In the genomic region with DNA sequence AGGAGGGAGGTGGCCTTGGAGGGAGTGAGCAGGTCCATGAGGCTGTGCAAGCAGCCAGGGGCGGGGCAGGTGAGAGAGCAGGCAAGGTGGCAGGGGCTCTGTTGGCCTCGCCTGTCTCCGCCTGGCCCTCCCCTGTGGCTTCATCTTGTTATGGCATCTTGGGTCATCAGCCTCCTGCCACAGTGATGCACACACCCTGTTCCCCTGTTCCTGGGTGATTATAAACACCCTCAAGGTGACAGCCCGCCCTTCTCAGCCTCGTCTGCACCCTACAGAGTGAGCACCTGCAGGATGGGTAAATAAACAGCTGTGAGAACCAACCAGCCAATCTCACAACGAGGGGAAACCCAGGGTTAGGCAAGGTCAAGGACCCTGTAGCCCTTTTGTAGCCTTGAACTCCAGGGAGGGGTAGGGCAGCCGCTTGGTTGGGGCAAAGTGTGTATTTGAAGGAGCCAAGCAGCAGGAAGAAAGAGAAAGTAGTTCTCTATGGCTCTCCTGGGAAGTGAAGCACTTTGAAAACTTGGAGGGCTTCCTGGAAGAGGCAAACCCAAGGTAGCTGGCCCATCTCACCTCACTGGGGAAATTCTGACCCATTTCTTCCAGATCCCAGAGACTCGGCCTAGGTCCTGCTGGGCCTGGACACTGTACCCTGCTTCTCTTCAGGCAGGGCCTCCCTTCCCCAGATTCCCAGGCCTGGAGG, we compare ENCODE assay signal across 12 cellular contexts.
DNase-seq lines count a peak whose midpoint lies in the region; ATAC-seq, FAIRE-seq and TF ChIP-seq lines count a peak whose summit lies in the region.
"Had no signal": no experiment of that assay in that cellular context is flagged by ENCODE, and none has a peak within 500 bp of the region (broad histone marks: within the 10 kb centered on the region; RNA-seq: fewer than 3 reads in every experiment).

No MANE protein-coding gene starts in this region.

- H3K27me3 Mint-ChIP-seq in HFFc6 (ENCODE audit: insufficient read depth), result peaks cover 47% of the 10 kb centered on the region

- H3K27ac ChIP-seq in RWPE2 (ENCODE audit: poor library complexity, severe bottlenecking) (no peak overlapping the region), hepatocyte (no peak overlapping the region), skin epidermis (peak overlapping the region in 12 of 21 experiments; percentile 2 to 50 (median 34))

- H3K4me1 Mint-ChIP-seq in HFFc6 (ENCODE audit: low read depth), result no peaks in the 10 kb centered on the region

- H3K36me3 Mint-ChIP-seq in HFFc6 (ENCODE audit: low read depth), result peaks cover 26% of the 10 kb centered on the region

- no peak overlapping the region for H3K27ac Mint-ChIP-seq in HFFc6
- H3K27ac Mint-ChIP-seq: T-helper 1 cell treated with Interleukin-12 subunit alpha and Interleukin-12 subunit beta and Interleukin-4 antibody, amounts not matched to agents 30 μg/mL and 1 μg/mL, for 36 hours had no signal

- H3K79me2 ChIP-seq in hepatocyte, result no peaks in the 10 kb centered on the region

- H3K4me2 ChIP-seq in hepatocyte, result no peak overlapping the region

- no peak for FAIRE-seq in GM12891 (lab: Jason Lieb, UNC)
- FAIRE-seq: A204.1 had no signal

- no peak for TF ChIP-seq POLR2A in GM12891 (IDR thresholded peaks at IDR 0.05; ENCODE audit: low read depth, low read length)

- no peak overlapping the region for H2AFZ ChIP-seq in hepatocyte

- no peaks in the 10 kb centered on the region for H3K9me2 ChIP-seq in hepatocyte (replicated peaks; ENCODE audit: insufficient read depth)

- H3K4me1 ChIP-seq in RWPE2 (ENCODE audit: insufficient read depth, poor library complexity, severe bottlenecking), result no peaks in the 10 kb centered on the region
- no peaks in the 10 kb centered on the region for H3K4me1 ChIP-seq in hepatocyte (ENCODE audit: insufficient read depth)

- H3K27me3 ChIP-seq in RWPE2 (ENCODE audit: insufficient read depth, poor library complexity, severe bottlenecking), result no peaks in the 10 kb centered on the region
- no peaks in the 10 kb centered on the region for H3K27me3 ChIP-seq in hepatocyte

- H4K20me1 ChIP-seq in hepatocyte (ENCODE audit: insufficient read depth, poor library complexity, severe bottlenecking), result no peaks in the 10 kb centered on the region

- TF ChIP-seq CTCF in RWPE2 (IDR thresholded peaks at IDR 0.05; ENCODE audit: poor library complexity, severe bottlenecking) (no peak), hepatocyte (IDR thresholded peaks at IDR 0.05; ENCODE audit: poor library complexity) (no peak), HFFc6 (IDR thresholded peaks at IDR 0.05) (no peak)

- H3K36me3 ChIP-seq in RWPE2 (ENCODE audit: low read depth) (no peaks in the 10 kb centered on the region), hepatocyte (replicated peaks; ENCODE audit: insufficient read depth, low read depth) (no peaks in the 10 kb centered on the region)

- DNase-seq in NCI-H187 (lab: John Stamatoyannopoulos, UW), result peak; percentile 1 to 32
- DNase-seq in NCI-H187 treated with DMSO at 0.1 percent for 48 hours (lab: John Stamatoyannopoulos, UW), result no peak
- DNase-seq in RWPE2 (ENCODE audit: low spot score), result peak; percentile 38
- peak; percentile 48 for DNase-seq in hepatocyte (ENCODE audit: low spot score)
- no peak for DNase-seq in HFFc6
- DNase-seq in GM12891 (ENCODE audit: insufficient read length, low spot score), result no peak
- DNase-seq in C1 segment of cervical spinal cord (lab: John Stamatoyannopoulos, UW), result no peak
- DNase-seq: NCI-H226; stimulated activated CD4-positive, alpha-beta T cell treated with anti-CD3 and anti-CD28 coated beads, Interleukin-12 subunit alpha, Interleukin-12 subunit beta, amount 100 ng/mL, for 4 hours had no signal

- H3K4me3 ChIP-seq in RWPE2 (ENCODE audit: severe bottlenecking), result no peak overlapping the region
- no peak overlapping the region for H3K4me3 ChIP-seq in hepatocyte
- H3K4me3 ChIP-seq in skin epidermis, result no peak overlapping the region

- H3K9me3 ChIP-seq in RWPE2 (ENCODE audit: severe bottlenecking) (peaks cover 4% of the 10 kb centered on the region), hepatocyte (ENCODE audit: low read depth) (no peaks in the 10 kb centered on the region)

- H3K9me3 Mint-ChIP-seq in HFFc6, result peaks cover 29% of the 10 kb centered on the region
- H3K9me3 Mint-ChIP-seq: T-helper 1 cell treated with Interleukin-12 subunit alpha and Interleukin-12 subunit beta and Interleukin-4 antibody, amounts not matched to agents 30 μg/mL and 1 μg/mL, for 36 hours had no signal

- ATAC-seq in RWPE2 (ENCODE audit: low read depth), result no peak

- no peak overlapping the region; the same call in 1 of the 2 replicates for H3K4me3 Mint-ChIP-seq in HFFc6
- H3K4me3 Mint-ChIP-seq: T-helper 1 cell treated with Interleukin-12 subunit alpha and Interleukin-12 subunit beta and Interleukin-4 antibody, amounts not matched to agents 30 μg/mL and 1 μg/mL, for 36 hours had no signal

- WGBS in hepatocyte (ENCODE audit: low lambda C conversion rate, missing lambda C conversion rate), result 66% methylated on average over 8 of the region's 8 CpGs

TF ChIP-seq in GM12891, 5 proteins besides CTCF, POLR2A, EP300 and RAD21:
- TF ChIP-seq PAX5 (IDR thresholded peaks at IDR 0.05; ENCODE audit: insufficient read depth, low read length, severe bottlenecking) (no peak), SPI1 (IDR thresholded peaks at IDR 0.05; ENCODE audit: low read depth, low read length) (no peak), POU2F2 (IDR thresholded peaks at IDR 0.05; ENCODE audit: low read depth, low read length) (no peak), TAF1 (IDR thresholded peaks at IDR 0.05; ENCODE audit: low read depth, low read length) (no peak), POLR2AphosphoS5 (IDR thresholded peaks at IDR 0.05; ENCODE audit: low read depth, low read length) (no peak)

Comparison
In these comparisons a context has a peak if more than half of its experiments do, and no peak if none do; other contexts are left out.
1. DNase-seq: peak in NCI-H187 (2 of 2), RWPE2 (single experiment) and hepatocyte (single experiment); none in NCI-H187 treated with DMSO at 0.1 percent for 48 hours (single experiment), HFFc6 (single experiment), GM12891 (single experiment) and C1 segment of cervical spinal cord (0 of 14).
2. H3K27ac ChIP-seq: peak in skin epidermis (12 of 21); none in RWPE2 (single experiment) and hepatocyte (single experiment).